Comparison of ENCODE assay signal across 11 cellular contexts in the genomic region with DNA sequence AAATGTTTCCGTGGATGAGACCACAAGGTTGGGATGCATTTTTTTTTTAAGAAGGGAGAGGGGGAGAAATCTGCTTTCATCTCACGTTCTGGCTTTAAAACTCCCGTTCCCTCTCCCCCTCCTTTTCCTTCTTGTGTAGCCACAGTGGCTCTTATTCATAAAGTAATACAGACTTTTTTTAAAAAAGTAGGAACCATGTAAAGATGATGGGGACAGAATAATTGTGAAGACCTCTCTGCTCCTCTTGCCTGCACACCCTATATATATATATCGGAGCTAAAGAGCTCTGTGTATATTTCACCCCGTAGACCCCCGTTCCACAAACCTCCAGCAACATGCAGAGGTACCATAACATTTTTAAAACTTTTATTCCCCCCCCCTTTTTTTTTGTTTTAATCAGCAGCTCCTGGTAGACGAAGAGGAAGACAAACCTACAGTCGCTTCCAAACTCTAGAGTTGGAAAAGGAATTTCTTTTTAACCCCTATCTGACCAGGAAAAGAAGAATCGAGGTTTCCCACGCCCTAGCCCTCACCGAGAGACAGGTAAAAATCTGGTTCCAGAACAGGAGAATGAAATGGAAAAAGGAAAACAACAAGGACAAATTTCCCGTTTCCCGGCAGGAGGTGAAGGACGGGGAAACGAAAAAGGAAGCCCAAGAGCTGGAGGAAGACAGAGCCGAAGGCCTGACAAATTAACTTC. TPM values are rescaled to one million over a fixed set of nuclear protein-coding genes. Genes with fewer than 3 reads are reported as not detected.
DNase-seq lines count a peak whose midpoint lies in the region; ATAC-seq, FAIRE-seq and TF ChIP-seq lines count a peak whose summit lies in the region.
"Had no signal": no experiment of that assay in that cellular context is flagged by ENCODE, and none has a peak within 500 bp of the region (broad histone marks: within the 10 kb centered on the region; RNA-seq: fewer than 3 reads in every experiment).

No MANE protein-coding gene starts in this region.

- no peak for TF ChIP-seq EP300 in A549 (IDR thresholded peaks at IDR 0.05)
- TF ChIP-seq EP300 in neural cell (conservative IDR thresholded peaks at IDR 0.05; ENCODE audit: poor library complexity, severe bottlenecking): no peak

- no peak for TF ChIP-seq RAD21 in A549 (conservative IDR thresholded peaks at IDR 0.05 in 1 of 2, IDR thresholded peaks at IDR 0.05 in 1 of 2)
- no peak for TF ChIP-seq RAD21 in neural cell (conservative IDR thresholded peaks at IDR 0.05)

- H3K79me1 ChIP-seq in trophoblast cell (ENCODE audit: low read length): no peaks in the 10 kb centered on the region

- H3K79me2 ChIP-seq in neural cell (replicated peaks; ENCODE audit: insufficient read depth, low read length) (no peaks in the 10 kb centered on the region), trophoblast cell (ENCODE audit: control insufficient read depth, insufficient read depth, low read length, poor library complexity) (no peaks in the 10 kb centered on the region)

- POLR2A ChIA-PET in A549 (lab: Yijun Ruan, JAX): no interaction called here
- POLR2A ChIA-PET in HEK293T (lab: Yijun Ruan, JAX): interaction anchor here (0.6 to 5.4 kb wide), 8 partner anchors 8 to 1001 kb away, joined by 3 to 35 read pairs (median 4); a partner anchor contains a TSS

- H4K91ac ChIP-seq in trophoblast cell (ENCODE audit: low read depth, low read length): no peak overlapping the region

- TF ChIP-seq POLR2A in A549 (IDR thresholded peaks at IDR 0.05; ENCODE audit: low read length): no peak

- H3K9me3 ChIP-seq in A549: no peaks in the 10 kb centered on the region
- H3K9me3 ChIP-seq in neural cell (ENCODE audit: low read length): no peaks in the 10 kb centered on the region
- H3K9me3 ChIP-seq in trophoblast cell (ENCODE audit: insufficient read depth, low read depth, low read length): peaks cover 6% of the 10 kb centered on the region

- H3K27ac ChIP-seq in A549 (peak overlapping the region; percentile 88 to 94), coronary artery (peak overlapping the region; percentile 3 to 78), neural cell (ENCODE audit: low read length) (no peak overlapping the region), trophoblast cell (ENCODE audit: low read depth, low read length) (no peak overlapping the region)

- H2AFZ ChIP-seq in neural cell (ENCODE audit: low read depth, low read length): no peak overlapping the region
- no peak overlapping the region for H2AFZ ChIP-seq in trophoblast cell (ENCODE audit: insufficient read depth, low read length, poor library complexity)

- H3K4me2 ChIP-seq in A549: peak overlapping the region; percentile 85
- no peak overlapping the region for H3K4me2 ChIP-seq in neural cell (ENCODE audit: low read length)
- H3K4me2 ChIP-seq in trophoblast cell (ENCODE audit: low read length): no peak overlapping the region

- TF ChIP-seq CTCF in A549 (IDR thresholded peaks at IDR 0.05) (no peak), coronary artery (IDR thresholded peaks at IDR 0.05) (no peak), neural cell (IDR thresholded peaks at IDR 0.05; ENCODE audit: poor library complexity, severe bottlenecking) (no peak)

- no peak overlapping the region for H3K14ac ChIP-seq in trophoblast cell (ENCODE audit: low read length)

- no peak overlapping the region for H4K8ac ChIP-seq in trophoblast cell (ENCODE audit: low read depth, low read length)

- H3K4me1 ChIP-seq in A549 (peaks cover 10% of the 10 kb centered on the region; the same call in 2 of the 3 replicates), trophoblast cell (ENCODE audit: control insufficient read depth in 1 of 2, insufficient read depth in 2 of 2, low read length in 2 of 2) (peaks cover 9 to 17% of the 10 kb centered on the region in 2 experiments)

- no peaks in the 10 kb centered on the region for H3F3A ChIP-seq in neural cell (ENCODE audit: insufficient read depth, low read length, poor library complexity, severe bottlenecking)

- CTCF ChIA-PET in A549 (lab: Yijun Ruan, JAX) (interaction anchor here (0.8 to 9.5 kb wide), 12 partner anchors 8 to 1025 kb away, joined by 3 to 139 read pairs (median 3); no protein-coding TSS in a partner anchor), HEK293T (lab: Yijun Ruan, JAX) (interaction anchor here (0.6 to 2.8 kb wide), 8 partner anchors 10 to 521 kb away, joined by 3 to 13 read pairs (median 4); no protein-coding TSS in a partner anchor)

- H2BK120ac ChIP-seq in trophoblast cell (ENCODE audit: insufficient read depth, low read length, poor library complexity): no peak overlapping the region

- no peaks in the 10 kb centered on the region for H3K9me2 ChIP-seq in neural cell (ENCODE audit: insufficient read depth, low read length)

- no peak overlapping the region for H3K23ac ChIP-seq in trophoblast cell (ENCODE audit: low read length)

- no peak overlapping the region for H4K12ac ChIP-seq in trophoblast cell (ENCODE audit: low read depth, low read length)

- WGBS in A549 (ENCODE audit: missing lambda C conversion rate): 76% methylated on average over 16 of the region's 16 CpGs
- no CpG with 5 or more reads among the region's 16 CpGs for WGBS in trophoblast cell (ENCODE audit: extremely low coverage, insufficient coverage, insufficient read length)

- no peaks in the 10 kb centered on the region for H4K20me1 ChIP-seq in neural cell (ENCODE audit: insufficient read depth)

- H2AK5ac ChIP-seq in trophoblast cell (ENCODE audit: low read length): no peak overlapping the region

- H3K27me3 ChIP-seq in neural cell (ENCODE audit: insufficient read depth, low read depth, low read length) (peaks cover 97% of the 10 kb centered on the region), trophoblast cell (ENCODE audit: insufficient read depth, low read length) (peaks cover 76% of the 10 kb centered on the region)

- ATAC-seq in A549 (no peak), HG02938 (IDR thresholded peaks at IDR 0.05; ENCODE audit: unreplicated experiment) (no peak)

- no peak overlapping the region for H2BK5ac ChIP-seq in trophoblast cell (ENCODE audit: low read depth, low read length, poor library complexity)

- H2BK12ac ChIP-seq in trophoblast cell (ENCODE audit: low read length): no peak overlapping the region

- no peak overlapping the region for H3K18ac ChIP-seq in trophoblast cell (ENCODE audit: low read length)

- no peak overlapping the region for H3K4ac ChIP-seq in trophoblast cell (ENCODE audit: low read depth, low read length)

- H3K4me3 ChIP-seq in A549: peak overlapping the region; percentile 81
- peak overlapping the region; percentile 68 for H3K4me3 ChIP-seq in coronary artery
- H3K4me3 ChIP-seq in neural cell (ENCODE audit: low read length): peak overlapping the region; percentile 58
- no peak overlapping the region for H3K4me3 ChIP-seq in trophoblast cell (ENCODE audit: low read depth, low read length)

- H3K36me3 ChIP-seq in neural cell (ENCODE audit: insufficient read depth, low read length) (no peaks in the 10 kb centered on the region), trophoblast cell (ENCODE audit: control insufficient read depth in 1 of 2, insufficient read depth in 2 of 2, low read length in 2 of 2) (no peaks in the 10 kb centered on the region)

- FAIRE-seq in A549 (lab: Jason Lieb, UNC): no peak

- H3K9ac ChIP-seq in neural cell (ENCODE audit: low read length): no peak overlapping the region
- H3K9ac ChIP-seq in trophoblast cell (ENCODE audit: low read length): no peak overlapping the region

- DNase-seq in A549 (ENCODE audit: low read depth in 1 of 2, low spot score in 1 of 2): no peak
- no peak for DNase-seq in HEK293T (ENCODE audit: extremely low spot score)
- no peak for DNase-seq in coronary artery (ENCODE audit: low spot score)
- no peak for DNase-seq in SKM-1 treated with dmso at 0.1 percent for 144 hours (lab: John Stamatoyannopoulos, UW; ENCODE audit: unreplicated experiment)
- no peak for DNase-seq in trophoblast cell
- no peak for DNase-seq in HuH-7.5 (ENCODE audit: low spot score)
- DNase-seq: amniotic stem cell, NCI-H1092 treated with DMSO at 0.1 percent for 48 hours, SIG-M5 had no signal

RNA-seq across cellular contexts. Expression of a gene that starts 1.6 kb away (rescaled TPM):
- polyA plus RNA-seq in A549 (2011; rRNA removed) (6.4 and 8.5 TPM in 2 replicates), A549 (2017; fragmentation: RNase III; extraction: RNeasy Plus Mini Kit Qiagen cat#74134 plus additional on column Dnase treatment) (3.5 to 3.9 TPM (median 3.8 TPM) in 3 replicates), neural cell (not detected in 2 replicates)
- polyA plus RNA-seq in A549 (2012; cell fraction: cytosol; rRNA removed): 2.3 and 3.0 TPM in 2 replicates
- 1.7 and 1.8 TPM in 2 replicates for polyA plus RNA-seq in A549 (2012; cell fraction: nucleus; rRNA removed)
- polyA minus RNA-seq in A549 (2011; rRNA and poly(A)+ RNA removed): 0.97 and 2.5 TPM in 2 replicates
- not detected in 2 replicates for polyA minus RNA-seq in neural cell
- 0.06 and 0.08 TPM in 2 replicates for polyA plus RNA-seq in trophoblast cell (2013)

RNA-seq across cellular contexts. Expression of a gene that starts 8.5 kb away (rescaled TPM):
- polyA plus RNA-seq in A549 (2011; rRNA removed) (0.34 and 0.45 TPM in 2 replicates), A549 (2017; fragmentation: RNase III; extraction: RNeasy Plus Mini Kit Qiagen cat#74134 plus additional on column Dnase treatment) (0.94 to 1.7 TPM (median 1.0 TPM) in 3 replicates), neural cell (not detected in 2 replicates)
- polyA plus RNA-seq in A549 (2012; cell fraction: cytosol; rRNA removed): 0.30 and 0.47 TPM in 2 replicates
- 8.3 and 8.7 TPM in 2 replicates for polyA plus RNA-seq in A549 (2012; cell fraction: nucleus; rRNA removed)
- polyA minus RNA-seq in A549 (2011; rRNA and poly(A)+ RNA removed): not detected in 2 replicates
- polyA minus RNA-seq in neural cell: not detected in 2 replicates
- polyA plus RNA-seq in trophoblast cell (2013): 0.23 and 0.49 TPM in 2 replicates

RNA-seq across cellular contexts. Expression of a gene that starts 14.5 kb away (rescaled TPM):
- polyA plus RNA-seq in A549 (2011; rRNA removed) (4.6 and 4.8 TPM in 2 replicates), A549 (2017; fragmentation: RNase III; extraction: RNeasy Plus Mini Kit Qiagen cat#74134 plus additional on column Dnase treatment) (3.7 to 5.4 TPM (median 4.3 TPM) in 3 replicates), neural cell (not detected in 2 replicates)
- 1.8 and 2.3 TPM in 2 replicates for polyA plus RNA-seq in A549 (2012; cell fraction: cytosol; rRNA removed)
- 3.6 and 6.3 TPM in 2 replicates for polyA plus RNA-seq in A549 (2012; cell fraction: nucleus; rRNA removed)
- polyA minus RNA-seq in A549 (2011; rRNA and poly(A)+ RNA removed): 1.2 and 1.9 TPM in 2 replicates
- polyA minus RNA-seq in neural cell: not detected in 2 replicates
- polyA plus RNA-seq in trophoblast cell (2013): 1.4 and 1.6 TPM in 2 replicates

RNA-seq across cellular contexts. Expression of a gene that starts 20.3 kb away (rescaled TPM):
- polyA plus RNA-seq in A549 (2011; rRNA removed) (0.27 and 0.28 TPM in 2 replicates), A549 (2017; fragmentation: RNase III; extraction: RNeasy Plus Mini Kit Qiagen cat#74134 plus additional on column Dnase treatment) (0.54 to 0.92 TPM (median 0.87 TPM) in 3 replicates), neural cell (not detected in 2 replicates)
- 0.32 and 0.43 TPM in 2 replicates for polyA plus RNA-seq in A549 (2012; cell fraction: cytosol; rRNA removed)
- 2.6 and 3.1 TPM in 2 replicates for polyA plus RNA-seq in A549 (2012; cell fraction: nucleus; rRNA removed)
- polyA minus RNA-seq in A549 (2011; rRNA and poly(A)+ RNA removed): 0.25 TPM in 1 of 2 replicates, not detected in the other
- polyA minus RNA-seq in neural cell: not detected in 2 replicates
- polyA plus RNA-seq in trophoblast cell (2013): not detected in 2 replicates

RNA-seq across cellular contexts. Expression of a gene that starts 24.0 kb away (rescaled TPM):
- polyA plus RNA-seq in A549 (2011; rRNA removed): 2.6 and 2.9 TPM in 2 replicates
- 3.0 and 3.9 TPM in 2 replicates for polyA plus RNA-seq in A549 (2012; cell fraction: cytosol; rRNA removed)
- 3.3 and 3.5 TPM in 2 replicates for polyA plus RNA-seq in A549 (2012; cell fraction: nucleus; rRNA removed)
- 3.7 to 4.9 TPM (median 4.8 TPM) in 3 replicates for polyA plus RNA-seq in A549 (2017; fragmentation: RNase III; extraction: RNeasy Plus Mini Kit Qiagen cat#74134 plus additional on column Dnase treatment)
- polyA minus RNA-seq in A549 (2011; rRNA and poly(A)+ RNA removed): 0.92 and 1.0 TPM in 2 replicates
- not detected in 2 replicates for polyA plus RNA-seq in neural cell
- polyA minus RNA-seq in neural cell: not detected in 2 replicates
- 2.7 and 3.3 TPM in 2 replicates for polyA plus RNA-seq in trophoblast cell (2013)

Comparison
In these comparisons a context has a peak if more than half of its experiments do, and no peak if none do; other contexts are left out.
1. H3K27ac ChIP-seq: peak in A549 (2 of 2) and coronary artery (2 of 2); none in neural cell (single experiment) and trophoblast cell (single experiment).